Comparison of ENCODE assay signal across 8 cellular contexts in genomic region chr3:119322523-119323400, GRCh38. TPM values are rescaled to one million over a fixed set of nuclear protein-coding genes. Genes with fewer than 3 reads are reported as not detected.
A peak's percentile ranks its signal among the peaks of the same experiment; 100 is the strongest.
DNase-seq lines count a peak whose midpoint lies in the region; ATAC-seq and TF ChIP-seq lines count a peak whose summit lies in the region.

No MANE protein-coding gene starts in this region.

- H3K4me2 ChIP-seq in BLaER1, result peak overlapping the region; percentile 89

- intact Hi-C loops in dendritic cell treated with granulocyte-macrophage colony-stimulating factor and Interleukin-4, amounts not matched to agents 40 ng/mL and 50 ng/mL, for 4 days (cut with micrococcal nuclease), result loop anchor here (1.0 to 2.0 kb wide), 2 partner anchors 20 to 28 kb away; partner anchors contain the start of gene ARHGAP31
- intact Hi-C loops in right lobe of liver (cut with DNase I), result no loop called here

- H3K27ac ChIP-seq in BLaER1, result peak overlapping the region; percentile 97
- peak overlapping the region; percentile 59 to 95 (median 65) for H3K27ac ChIP-seq in right lobe of liver

- H3K27ac Mint-ChIP-seq in activated CD4-positive, alpha-beta T cell treated with anti-CD3 and anti-CD28 coated beads, Interleukin-2, amount 10 ng/mL, durations not matched to agents 7 days and 5 days, result peak overlapping the region; percentile 89
- peak overlapping the region; percentile 97 for H3K27ac Mint-ChIP-seq in dendritic cell treated with granulocyte-macrophage colony-stimulating factor and Interleukin-4, amounts not matched to agents 40 ng/mL and 50 ng/mL, for 4 days

- DNase-seq in GM19238 (ENCODE audit: insufficient read length, low spot score) (peak; percentile 80), NCI-H526 treated with DMSO at 0.1 percent for 48 hours (lab: John Stamatoyannopoulos, UW) (peak; percentile 43), right lobe of liver (peak; percentile 78 to 94 (median 89))
- DNase-seq in activated CD4-positive, alpha-beta T cell treated with anti-CD3 and anti-CD28 coated beads, Interleukin-2, amount 10 ng/mL, durations not matched to agents 7 days and 5 days, result peak; percentile 89
- peak; percentile 94 to 97 for DNase-seq in stimulated activated CD4-positive, alpha-beta T cell treated with anti-CD3 and anti-CD28 coated beads, Interleukin-4, amount 100 ng/mL, for 4 hours

- CTCF ChIA-PET in activated CD4-positive, alpha-beta T cell treated with anti-CD3 and anti-CD28 coated beads, Interleukin-2, amount 10 ng/mL, durations not matched to agents 7 days and 5 days (lab: Charles Lee), result interaction anchor here (0.6 to 1.1 kb wide), 4 partner anchors 11 to 145 kb away, joined by 3 read pairs; no protein-coding TSS in a partner anchor

- TF ChIP-seq POLR2A in right lobe of liver (IDR thresholded peaks at IDR 0.05), result peak; percentile 53

- no peaks in the 10 kb centered on the region for H3K27me3 ChIP-seq in BLaER1
- no peaks in the 10 kb centered on the region for H3K27me3 ChIP-seq in right lobe of liver

- H3K4me1 ChIP-seq in BLaER1 (peaks cover 25% of the 10 kb centered on the region), right lobe of liver (no peaks in the 10 kb centered on the region)

- POLR2A ChIA-PET in activated CD4-positive, alpha-beta T cell treated with anti-CD3 and anti-CD28 coated beads, Interleukin-2, amount 10 ng/mL, durations not matched to agents 7 days and 5 days (lab: Charles Lee), result interaction anchor here (0.6 kb wide), 1 partner anchor 104 kb away, joined by 3 read pairs; no protein-coding TSS in a partner anchor

- H3K4me3 ChIP-seq in BLaER1 (peak overlapping the region; percentile 76), right lobe of liver (peak overlapping the region; percentile 50 to 58 (median 52))

- 4% methylated on average over 11 of the region's 84 CpGs for WGBS in right lobe of liver (ENCODE audit: insufficient coverage, low coverage, low lambda C conversion rate, missing lambda C conversion rate)

- peak overlapping the region; percentile 70 for H3K4me3 Mint-ChIP-seq in activated CD4-positive, alpha-beta T cell treated with anti-CD3 and anti-CD28 coated beads, Interleukin-2, amount 10 ng/mL, durations not matched to agents 7 days and 5 days
- H3K4me3 Mint-ChIP-seq in dendritic cell treated with granulocyte-macrophage colony-stimulating factor and Interleukin-4, amounts not matched to agents 40 ng/mL and 50 ng/mL, for 4 days, result peak overlapping the region; percentile 86

- H3K27me3 Mint-ChIP-seq in activated CD4-positive, alpha-beta T cell treated with anti-CD3 and anti-CD28 coated beads, Interleukin-2, amount 10 ng/mL, durations not matched to agents 7 days and 5 days, result peaks cover 16% of the 10 kb centered on the region
- no peaks in the 10 kb centered on the region for H3K27me3 Mint-ChIP-seq in dendritic cell treated with granulocyte-macrophage colony-stimulating factor and Interleukin-4, amounts not matched to agents 40 ng/mL and 50 ng/mL, for 4 days

- peak overlapping the region; percentile 90 for H3K9ac ChIP-seq in BLaER1

- H4K20me1 ChIP-seq in BLaER1, result no peaks in the 10 kb centered on the region

- H3K4me1 Mint-ChIP-seq in activated CD4-positive, alpha-beta T cell treated with anti-CD3 and anti-CD28 coated beads, Interleukin-2, amount 10 ng/mL, durations not matched to agents 7 days and 5 days, result peaks cover 23% of the 10 kb centered on the region
- H3K4me1 Mint-ChIP-seq in dendritic cell treated with granulocyte-macrophage colony-stimulating factor and Interleukin-4, amounts not matched to agents 40 ng/mL and 50 ng/mL, for 4 days (ENCODE audit: low read depth), result peaks cover 80% of the 10 kb centered on the region

- H3K36me3 ChIP-seq in BLaER1 (no peaks in the 10 kb centered on the region), right lobe of liver (no peaks in the 10 kb centered on the region)

- no peaks in the 10 kb centered on the region for H3K9me3 Mint-ChIP-seq in activated CD4-positive, alpha-beta T cell treated with anti-CD3 and anti-CD28 coated beads, Interleukin-2, amount 10 ng/mL, durations not matched to agents 7 days and 5 days
- peaks cover 8% of the 10 kb centered on the region for H3K9me3 Mint-ChIP-seq in dendritic cell treated with granulocyte-macrophage colony-stimulating factor and Interleukin-4, amounts not matched to agents 40 ng/mL and 50 ng/mL, for 4 days

- peak in 1 of 4 donors; percentile 4 for TF ChIP-seq CTCF in right lobe of liver (IDR thresholded peaks at IDR 0.05)

- no peaks in the 10 kb centered on the region for H3K9me3 ChIP-seq in BLaER1
- no peaks in the 10 kb centered on the region for H3K9me3 ChIP-seq in right lobe of liver

- ATAC-seq in HG03432 (IDR thresholded peaks at IDR 0.05; ENCODE audit: unreplicated experiment) (peak; percentile 90), right lobe of liver (peak; percentile 92 to 95 (median 93))

- no peaks in the 10 kb centered on the region for H3K36me3 Mint-ChIP-seq in activated CD4-positive, alpha-beta T cell treated with anti-CD3 and anti-CD28 coated beads, Interleukin-2, amount 10 ng/mL, durations not matched to agents 7 days and 5 days (ENCODE audit: low read depth)
- peaks cover 74% of the 10 kb centered on the region for H3K36me3 Mint-ChIP-seq in dendritic cell treated with granulocyte-macrophage colony-stimulating factor and Interleukin-4, amounts not matched to agents 40 ng/mL and 50 ng/mL, for 4 days (ENCODE audit: low read depth)

RNA-seq across cellular contexts. Expression of gene ARHGAP31, which starts 28.6 kb away (rescaled TPM):
- total RNA-seq in activated CD4-positive, alpha-beta T cell treated with anti-CD3 and anti-CD28 coated beads, Interleukin-2, amount 10 ng/mL, durations not matched to agents 7 days and 5 days, result 1 to 10 TPM; 2.0 to 2.4 TPM
- total RNA-seq in right lobe of liver, result 1 to 10 TPM; 1.6 to 8.7 (median 4.9) TPM

Comparison
In these comparisons a context has a peak if more than half of its experiments do, and no peak if none do; other contexts are left out.
1. Peak in every context shown above with its lines: DNase-seq, ATAC-seq, H3K4me3 ChIP-seq and H3K27ac ChIP-seq.
2. DNase-seq: peak in every context shown above with its lines; median percentile 96 in stimulated activated CD4-positive, alpha-beta T cell treated with anti-CD3 and anti-CD28 coated beads, Interleukin-4, amount 100 ng/mL, for 4 hours; 89 in activated CD4-positive, alpha-beta T cell treated with anti-CD3 and anti-CD28 coated beads, Interleukin-2, amount 10 ng/mL, durations not matched to agents 7 days and 5 days; 89 in right lobe of liver; 80 in GM19238; 43 in NCI-H526 treated with DMSO at 0.1 percent for 48 hours.